Comparison of ENCODE assay signal across 16 cellular contexts in genomic region chr1:68330391-68330790, GRCh38.
"Had no signal": no experiment of that assay in that cellular context is flagged by ENCODE, and none has a peak within 500 bp of the region (broad histone marks: within the 10 kb centered on the region; RNA-seq: fewer than 3 reads in every experiment).

No MANE protein-coding gene starts in this region.

- H3K4me1 Mint-ChIP-seq: naive thymus-derived CD4-positive, alpha-beta T cell; nephron progenitor cell; stimulated activated naive B cell treated with anti-CD40 and anti-IgM and Interleukin-4, amounts not matched to agents 10 μg/mL and 1 μg/mL and 100 μg/mL, for 72 hours had no signal

- H3K4me3 ChIP-seq: dorsolateral prefrontal cortex, esophagus muscularis mucosa had no signal

- DNase-seq: cortex of kidney; dorsolateral prefrontal cortex; effector CD8-positive, alpha-beta T cell; head of caudate nucleus; hypothalamus; naive thymus-derived CD4-positive, alpha-beta T cell; nephron progenitor cell; posterior cingulate gyrus; stimulated activated CD4-positive, alpha-beta T cell treated with anti-CD3 and anti-CD28 coated beads, Interleukin-2, amount 100 ng/mL, for 24 hours; stimulated activated CD4-positive, alpha-beta T cell treated with anti-CD3 and anti-CD28 coated beads, Interleukin-4, amount 100 ng/mL, for 4 hours; stimulated activated naive B cell treated with anti-CD40 and anti-IgM and Interleukin-4, amounts not matched to agents 10 μg/mL and 1 μg/mL and 100 μg/mL, for 72 hours had no signal

- H3K27ac ChIP-seq: dorsolateral prefrontal cortex, epithelial cell of prostate, esophagus muscularis mucosa, neutrophil had no signal

- H3K36me3 Mint-ChIP-seq: stimulated activated naive B cell treated with anti-CD40 and anti-IgM and Interleukin-4, amounts not matched to agents 10 μg/mL and 1 μg/mL and 100 μg/mL, for 72 hours; type B pancreatic cell had no signal

- H3K9me3 ChIP-seq: esophagus muscularis mucosa, neutrophil had no signal

- H3K9me3 Mint-ChIP-seq: nephron progenitor cell had no signal

- H3K36me3 ChIP-seq: esophagus muscularis mucosa, neutrophil had no signal

- H3K27me3 ChIP-seq: dorsolateral prefrontal cortex, esophagus muscularis mucosa, neutrophil had no signal

- H3K27ac Mint-ChIP-seq: naive thymus-derived CD4-positive, alpha-beta T cell; nephron progenitor cell; stimulated activated naive B cell treated with anti-CD40 and anti-IgM and Interleukin-4, amounts not matched to agents 10 μg/mL and 1 μg/mL and 100 μg/mL, for 72 hours; type B pancreatic cell had no signal

- ATAC-seq: naive thymus-derived CD4-positive, alpha-beta T cell; sciatic nerve had no signal

- H3K4me3 Mint-ChIP-seq: naive thymus-derived CD4-positive, alpha-beta T cell; nephron progenitor cell; stimulated activated naive B cell treated with anti-CD40 and anti-IgM and Interleukin-4, amounts not matched to agents 10 μg/mL and 1 μg/mL and 100 μg/mL, for 72 hours; type B pancreatic cell had no signal
